1 cellular context compared by ENCODE assay signal in genomic region chr5:5671823-5672222, GRCh38.
A peak's percentile ranks its signal among the peaks of the same experiment; 100 is the strongest.
TF ChIP-seq lines count a peak whose summit lies in the region.

No MANE protein-coding gene starts in this region.

TF ChIP-seq in WTC11, 78 proteins besides CTCF, POLR2A, EP300 and RAD21 (continued from another document):
- no peak for TF ChIP-seq MXD4 (CRISPR knock-in tag; IDR thresholded peaks at IDR 0.05; ENCODE audit: borderline replicate concordance)
- peak; percentile 58; the same call in 1 of the 2 replicates for TF ChIP-seq FOXK1 (CRISPR knock-in tag; IDR thresholded peaks at IDR 0.05)
- no peak for TF ChIP-seq MYBL2 (CRISPR knock-in tag; IDR thresholded peaks at IDR 0.05)
- no peak for TF ChIP-seq USF1 (CRISPR knock-in tag; IDR thresholded peaks at IDR 0.05)
- TF ChIP-seq KAT7 (CRISPR knock-in tag; IDR thresholded peaks at IDR 0.05; ENCODE audit: borderline replicate concordance): no peak
- no peak for TF ChIP-seq SOX15 (CRISPR knock-in tag; IDR thresholded peaks at IDR 0.05)
TF ChIP-seq in WTC11: peak in this region for 5.
